Comparison of ENCODE assay signal across 26 cellular contexts in genomic region chr12:46674818-46675217, GRCh38.
DNase-seq lines count a peak whose midpoint lies in the region; ATAC-seq and TF ChIP-seq lines count a peak whose summit lies in the region.
"Had no signal": no experiment of that assay in that cellular context is flagged by ENCODE, and none has a peak within 500 bp of the region (broad histone marks: within the 10 kb centered on the region; RNA-seq: fewer than 3 reads in every experiment).

No MANE protein-coding gene starts in this region.

- intact Hi-C loops in posterior cingulate gyrus (cut with DNase I) (loop anchor here (10.0 kb wide), 2 partner anchors 260 to 340 kb away; no protein-coding TSS in a partner anchor), natural killer cell (cut with micrococcal nuclease) (no loop called here)

- H3K4me1 ChIP-seq in SJSA1 (replicated peaks) (peaks cover 10% of the 10 kb centered on the region; the same call in 1 of the 2 replicates), foreskin keratinocyte (peaks cover 51% of the 10 kb centered on the region)

- H3K27ac Mint-ChIP-seq in stimulated activated naive CD8-positive, alpha-beta T cell treated with anti-CD3 and anti-CD28 coated beads, Interleukin-15, amount 100 ng/mL, for 72 hours: no peak overlapping the region
- H3K27ac Mint-ChIP-seq in natural killer cell: no peak overlapping the region
- no peak overlapping the region for H3K27ac Mint-ChIP-seq in glutamatergic neuron (ENCODE audit: unreplicated experiment)
- H3K27ac Mint-ChIP-seq: dendritic cell treated with granulocyte-macrophage colony-stimulating factor and Interleukin-4, amounts not matched to agents 40 ng/mL and 50 ng/mL, for 4 days; IgD-negative memory B cell had no signal

- H3K27ac ChIP-seq in SJSA1 (0 out of 2 replicates have a peak overlapping the region, but pooled peaks have one; percentile 0), foreskin keratinocyte (peak overlapping the region; percentile 0)
- H3K27ac ChIP-seq: neutrophil, SJCRH30 had no signal

- H3K4me3 ChIP-seq in SJSA1: no peak overlapping the region
- H3K4me3 ChIP-seq: SJCRH30, skin epidermis had no signal

- DNase-seq in stimulated activated naive CD8-positive, alpha-beta T cell treated with anti-CD3 and anti-CD28 coated beads, Interleukin-15, amount 100 ng/mL, for 72 hours: no peak
- DNase-seq in stimulated activated naive CD8-positive, alpha-beta T cell treated with anti-CD3 and anti-CD28 coated beads, Interleukin-15, Interleukin-2, amounts not matched to agents 100 U/mL and 50 U/mL, for 24 hours: no peak
- DNase-seq in SJSA1 (ENCODE audit: low read depth in 1 of 2, low spot score in 2 of 2): no peak
- DNase-seq in foreskin keratinocyte: peak; percentile 70 to 88
- no peak for DNase-seq in posterior cingulate gyrus
- DNase-seq in natural killer cell: no peak
- DNase-seq in glutamatergic neuron: no peak
- DNase-seq: activated CD4-positive, CD25-positive, alpha-beta regulatory T cell treated with anti-CD3 and anti-CD28 coated beads, Interleukin-2, amount 50 U/mL, for 72 hours; activated naive CD4-positive, alpha-beta T cell treated with anti-CD3 and anti-CD28 coated beads, Interleukin-2, amount 50 U/mL, for 16 hours; activated T-cell treated with anti-CD3 and anti-CD28 coated beads, Interleukin-2, amount 50 U/mL, for 48 hours; anterior cingulate cortex; C1 segment of cervical spinal cord; central memory CD4-positive, alpha-beta T cell; H7; kidney glomerular epithelial cell; NCI-H1417; NCI-H2081; NCI-H774; OCI-M1; SJCRH30; stimulated activated CD4-positive, alpha-beta T cell treated with anti-CD3 and anti-CD28 coated beads, Interleukin-1b, Interleukin-23, amount 100 ng/mL, for 48 hours had no signal

- H3K36me3 Mint-ChIP-seq in natural killer cell (peaks cover 9% of the 10 kb centered on the region), glutamatergic neuron (ENCODE audit: unreplicated experiment) (no peaks in the 10 kb centered on the region)

- no peaks in the 10 kb centered on the region for H3K27me3 Mint-ChIP-seq in stimulated activated naive CD8-positive, alpha-beta T cell treated with anti-CD3 and anti-CD28 coated beads, Interleukin-15, amount 100 ng/mL, for 72 hours
- H3K27me3 Mint-ChIP-seq in natural killer cell (ENCODE audit: low read depth in 2 of 2) (no peaks in the 10 kb centered on the region), glutamatergic neuron (ENCODE audit: unreplicated experiment) (no peaks in the 10 kb centered on the region)
- H3K27me3 Mint-ChIP-seq: dendritic cell treated with granulocyte-macrophage colony-stimulating factor and Interleukin-4, amounts not matched to agents 40 ng/mL and 50 ng/mL, for 4 days; IgD-negative memory B cell had no signal

- no peak overlapping the region for H3K4me3 Mint-ChIP-seq in stimulated activated naive CD8-positive, alpha-beta T cell treated with anti-CD3 and anti-CD28 coated beads, Interleukin-15, amount 100 ng/mL, for 72 hours
- no peak overlapping the region for H3K4me3 Mint-ChIP-seq in natural killer cell
- H3K4me3 Mint-ChIP-seq in glutamatergic neuron (ENCODE audit: unreplicated experiment): no peak overlapping the region
- H3K4me3 Mint-ChIP-seq: dendritic cell treated with granulocyte-macrophage colony-stimulating factor and Interleukin-4, amounts not matched to agents 40 ng/mL and 50 ng/mL, for 4 days; IgD-negative memory B cell had no signal

- ATAC-seq in stimulated activated naive CD8-positive, alpha-beta T cell treated with anti-CD3 and anti-CD28 coated beads, Interleukin-15, amount 100 ng/mL, for 72 hours: peak; percentile 49
- no peak for ATAC-seq in stimulated activated naive CD8-positive, alpha-beta T cell treated with anti-CD3 and anti-CD28 coated beads, Interleukin-15, Interleukin-2, amounts not matched to agents 100 U/mL and 50 U/mL, for 24 hours
- ATAC-seq in foreskin keratinocyte: peak; percentile 56
- no peak for ATAC-seq in natural killer cell
- no peak for ATAC-seq in HG03108 (IDR thresholded peaks at IDR 0.05; ENCODE audit: unreplicated experiment)

- H3K36me3 ChIP-seq in SJSA1: no peaks in the 10 kb centered on the region
- H3K36me3 ChIP-seq: neutrophil, SJCRH30 had no signal

- peaks cover 7% of the 10 kb centered on the region for H3K4me1 Mint-ChIP-seq in stimulated activated naive CD8-positive, alpha-beta T cell treated with anti-CD3 and anti-CD28 coated beads, Interleukin-15, amount 100 ng/mL, for 72 hours
- H3K4me1 Mint-ChIP-seq in natural killer cell (peaks cover 0 to 12% of the 10 kb centered on the region in 2 donors), glutamatergic neuron (ENCODE audit: low read depth, unreplicated experiment) (no peaks in the 10 kb centered on the region)
- H3K4me1 Mint-ChIP-seq: IgD-negative memory B cell had no signal

- peaks cover 6 to 9% of the 10 kb centered on the region in 2 donors for H3K9me3 Mint-ChIP-seq in stimulated activated naive CD8-positive, alpha-beta T cell treated with anti-CD3 and anti-CD28 coated beads, Interleukin-15, amount 100 ng/mL, for 72 hours
- H3K9me3 Mint-ChIP-seq in natural killer cell: peaks cover 0 to 2% of the 10 kb centered on the region in 2 donors
- peaks cover 4% of the 10 kb centered on the region for H3K9me3 Mint-ChIP-seq in glutamatergic neuron (ENCODE audit: unreplicated experiment)
- H3K9me3 Mint-ChIP-seq: dendritic cell treated with granulocyte-macrophage colony-stimulating factor and Interleukin-4, amounts not matched to agents 40 ng/mL and 50 ng/mL, for 4 days had no signal

- H3K9me3 ChIP-seq in SJSA1 (replicated peaks): no peaks in the 10 kb centered on the region
- H3K9me3 ChIP-seq: neutrophil, SJCRH30 had no signal

- H3K27me3 ChIP-seq in SJSA1 (replicated peaks) (no peaks in the 10 kb centered on the region), foreskin keratinocyte (no peaks in the 10 kb centered on the region)
- H3K27me3 ChIP-seq: neutrophil, SJCRH30 had no signal

- TF ChIP-seq CTCF in foreskin keratinocyte (conservative IDR thresholded peaks at IDR 0.05) (no peak), natural killer cell (IDR thresholded peaks at IDR 0.05) (no peak), glutamatergic neuron (IDR thresholded peaks at IDR 0.05; ENCODE audit: partially characterized antibody, unreplicated experiment) (no peak)

Comparison
In these comparisons a context has a peak if more than half of its experiments do, and no peak if none do; other contexts are left out.
1. ATAC-seq: peak in stimulated activated naive CD8-positive, alpha-beta T cell treated with anti-CD3 and anti-CD28 coated beads, Interleukin-15, amount 100 ng/mL, for 72 hours (single experiment) and foreskin keratinocyte (single experiment); none in stimulated activated naive CD8-positive, alpha-beta T cell treated with anti-CD3 and anti-CD28 coated beads, Interleukin-15, Interleukin-2, amounts not matched to agents 100 U/mL and 50 U/mL, for 24 hours (single experiment), natural killer cell (0 of 3) and HG03108 (single experiment).
2. DNase-seq: peak in foreskin keratinocyte (2 of 2); none in stimulated activated naive CD8-positive, alpha-beta T cell treated with anti-CD3 and anti-CD28 coated beads, Interleukin-15, amount 100 ng/mL, for 72 hours (0 of 2), stimulated activated naive CD8-positive, alpha-beta T cell treated with anti-CD3 and anti-CD28 coated beads, Interleukin-15, Interleukin-2, amounts not matched to agents 100 U/mL and 50 U/mL, for 24 hours (single experiment), SJSA1 (0 of 2), posterior cingulate gyrus (0 of 10), natural killer cell (single experiment) and glutamatergic neuron (single experiment).